In the genomic region with DNA sequence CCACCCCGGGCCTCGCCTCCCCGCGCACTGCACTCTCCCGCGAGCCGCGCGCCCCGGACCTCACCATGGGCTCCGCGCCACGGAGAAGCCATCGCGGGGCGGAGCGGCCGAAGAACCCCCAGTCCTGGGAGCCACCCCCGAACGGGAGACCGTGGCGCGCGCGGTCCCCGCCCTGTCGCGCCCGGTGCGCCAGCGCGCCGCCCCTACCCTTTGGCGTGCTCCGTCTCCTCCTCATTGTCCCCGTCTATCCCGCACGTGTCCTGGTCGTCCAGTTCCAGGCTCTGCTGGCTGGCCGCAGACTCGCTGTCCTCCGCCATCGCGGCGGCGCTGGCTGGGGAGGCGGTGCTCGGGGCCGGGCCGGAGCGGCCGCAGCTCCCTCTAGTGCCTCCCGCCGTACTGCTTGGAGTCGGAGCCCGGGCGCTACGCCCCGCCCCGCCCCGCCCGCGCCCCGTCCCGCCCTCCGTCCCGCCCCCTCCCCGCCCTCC, we compare ENCODE assay signal across 8 cellular contexts. TPM values are rescaled to one million over a fixed set of nuclear protein-coding genes. Genes with fewer than 3 reads are reported as not detected.
DNase-seq lines count a peak whose midpoint lies in the region; ATAC-seq and TF ChIP-seq lines count a peak whose summit lies in the region.

A gene (minus strand): TSS at position 398 of the 485 bp plus-strand sequence. CDS start 81 bp downstream, at position 317.

- H3K27me3 ChIP-seq in DOHH2 (ENCODE audit: control insufficient read depth, low read length) (peaks cover 46% of the 10 kb centered on the region), prostate gland (replicated peaks; ENCODE audit: insufficient read depth) (no peaks in the 10 kb centered on the region)

- TF ChIP-seq CTCF in DOHH2 (IDR thresholded peaks at IDR 0.05; ENCODE audit: low read depth, low read length, poor library complexity, severe bottlenecking) (peak; percentile 36), prostate gland (IDR thresholded peaks at IDR 0.05) (peak; percentile 16 to 77 (median 52))

- H3K79me2 ChIP-seq in DOHH2 (ENCODE audit: control insufficient read depth, low read length): no peaks in the 10 kb centered on the region

- H3F3A ChIP-seq in DOHH2 (ENCODE audit: control insufficient read depth, insufficient read depth): no peaks in the 10 kb centered on the region

- peaks cover 6% of the 10 kb centered on the region for H3K36me3 Mint-ChIP-seq in activated naive CD8-positive, alpha-beta T cell treated with anti-CD3 and anti-CD28 coated beads, Interleukin-2, amount 10 ng/mL, durations not matched to agents 7 days and 5 days

- peak; percentile 80 for DNase-seq in GM19240 (ENCODE audit: insufficient read length, low spot score)
- peak; percentile 66 for DNase-seq in NCI-H510A (lab: John Stamatoyannopoulos, UW)
- peak; percentile 87 for DNase-seq in activated naive CD8-positive, alpha-beta T cell treated with anti-CD3 and anti-CD28 coated beads, Interleukin-2, amount 10 ng/mL, durations not matched to agents 7 days and 5 days
- peak; percentile 93 for DNase-seq in left ventricle myocardium superior
- no peak for DNase-seq in prostate gland (ENCODE audit: low spot score)
- no peak for DNase-seq in activated CD4-positive, alpha-beta T cell treated with anti-CD3 and anti-CD28 coated beads for 48 hours

- ATAC-seq in HG03342 (IDR thresholded peaks at IDR 0.05; ENCODE audit: unreplicated experiment) (peak; percentile 88), left ventricle myocardium superior (peak; percentile 89)
- ATAC-seq in activated naive CD8-positive, alpha-beta T cell treated with anti-CD3 and anti-CD28 coated beads, Interleukin-2, amount 10 ng/mL, durations not matched to agents 7 days and 5 days (ENCODE audit: low read depth): peak; percentile 76

- peaks cover 44% of the 10 kb centered on the region for H3K4me1 Mint-ChIP-seq in activated naive CD8-positive, alpha-beta T cell treated with anti-CD3 and anti-CD28 coated beads, Interleukin-2, amount 10 ng/mL, durations not matched to agents 7 days and 5 days

- H3K27me3 Mint-ChIP-seq in activated naive CD8-positive, alpha-beta T cell treated with anti-CD3 and anti-CD28 coated beads, Interleukin-2, amount 10 ng/mL, durations not matched to agents 7 days and 5 days: no peaks in the 10 kb centered on the region

- peak within 1 kb of the TSS; percentile 95 for H3K4me2 ChIP-seq in DOHH2 (ENCODE audit: low read length)

- H3K9me3 ChIP-seq in DOHH2 (ENCODE audit: control insufficient read depth, insufficient read depth, low read length): no peaks in the 10 kb centered on the region
- no peaks in the 10 kb centered on the region for H3K9me3 ChIP-seq in prostate gland

- peaks cover 13% of the 10 kb centered on the region for H3K4me1 ChIP-seq in DOHH2 (ENCODE audit: control insufficient read depth, low read length)
- H3K4me1 ChIP-seq in prostate gland (replicated peaks): no peaks in the 10 kb centered on the region

- peak within 1 kb of the TSS; percentile 91 for H3K27ac Mint-ChIP-seq in activated naive CD8-positive, alpha-beta T cell treated with anti-CD3 and anti-CD28 coated beads, Interleukin-2, amount 10 ng/mL, durations not matched to agents 7 days and 5 days

- no peaks in the 10 kb centered on the region for H4K20me1 ChIP-seq in DOHH2 (ENCODE audit: control insufficient read depth, insufficient read depth, low read depth, low read length)

- H3K9me3 Mint-ChIP-seq in activated naive CD8-positive, alpha-beta T cell treated with anti-CD3 and anti-CD28 coated beads, Interleukin-2, amount 10 ng/mL, durations not matched to agents 7 days and 5 days: no peaks in the 10 kb centered on the region

- H3K4me3 ChIP-seq in DOHH2 (ENCODE audit: low read length): peak within 1 kb of the TSS; percentile 95
- H3K4me3 ChIP-seq in prostate gland: peak within 1 kb of the TSS; percentile 95 to 97

- POLR2A ChIA-PET in activated naive CD8-positive, alpha-beta T cell treated with anti-CD3 and anti-CD28 coated beads, Interleukin-2, amount 10 ng/mL, durations not matched to agents 7 days and 5 days (lab: Charles Lee): interaction anchor here (0.6 to 3.3 kb wide), 18 partner anchors 11 to 1649 kb away, joined by 3 to 31 read pairs (median 6); a partner anchor contains a TSS

- H3K4me3 Mint-ChIP-seq in activated naive CD8-positive, alpha-beta T cell treated with anti-CD3 and anti-CD28 coated beads, Interleukin-2, amount 10 ng/mL, durations not matched to agents 7 days and 5 days: peak within 1 kb of the TSS; percentile 98

- H3K9me2 ChIP-seq in DOHH2 (replicated peaks; ENCODE audit: control insufficient read depth, low read length): no peaks in the 10 kb centered on the region

- intact Hi-C loops in left ventricle myocardium superior (cut with micrococcal nuclease): no loop called here
- intact Hi-C loops in prostate gland (cut with DNase I): loop anchor here (5.0 to 10.0 kb wide), 2 partner anchors 64 to 216 kb away; a partner anchor contains a TSS

- H3K36me3 ChIP-seq in DOHH2 (ENCODE audit: control insufficient read depth, low read length) (no peaks in the 10 kb centered on the region), prostate gland (no peaks in the 10 kb centered on the region)

- H3K27ac ChIP-seq in DOHH2 (ENCODE audit: low read depth, low read length) (no peak within 1 kb of the TSS), prostate gland (peak within 1 kb of the TSS; percentile 87 to 91)

- 0% methylated on average over 7 of the region's 68 CpGs for WGBS in prostate gland

- peak; percentile 99 for TF ChIP-seq POLR2A in prostate gland (IDR thresholded peaks at IDR 0.05)

RNA-seq across cellular contexts. Expression of the gene that starts here (rescaled TPM):
- total RNA-seq in activated naive CD8-positive, alpha-beta T cell treated with anti-CD3 and anti-CD28 coated beads, Interleukin-2, amount 10 ng/mL, durations not matched to agents 7 days and 5 days: 10 to 100 TPM; 56.1 to 59.2 TPM
- total RNA-seq in left ventricle myocardium superior (14.9 TPM), prostate gland (10 to 100 TPM; 18.3 to 39.6 TPM)

Comparison
In these comparisons a context has a peak if more than half of its experiments do, and no peak if none do; other contexts are left out.
1. DNase-seq: peak in GM19240 (single experiment), NCI-H510A (single experiment), activated naive CD8-positive, alpha-beta T cell treated with anti-CD3 and anti-CD28 coated beads, Interleukin-2, amount 10 ng/mL, durations not matched to agents 7 days and 5 days (single experiment) and left ventricle myocardium superior (single experiment); none in prostate gland (single experiment) and activated CD4-positive, alpha-beta T cell treated with anti-CD3 and anti-CD28 coated beads for 48 hours (single experiment).
2. Peak in every context shown above with its lines, with median percentiles within 50 percentile points of each other: ATAC-seq.